In genomic region chr7:150955519-150956394, GRCh38 we compare ENCODE assay signal across 1 cellular context.
A peak's percentile ranks its signal among the peaks of the same experiment; 100 is the strongest.
TF ChIP-seq lines count a peak whose summit lies in the region.

No MANE protein-coding gene starts in this region.

TF ChIP-seq in K562, 482 proteins besides CTCF, POLR2A, EP300 and RAD21 (continued from another document and continues in another):
- no peak for TF ChIP-seq SFPQ (IDR thresholded peaks at IDR 0.05; ENCODE audit: low read depth, low read length)
- peak; percentile 61 for TF ChIP-seq ASH1L (IDR thresholded peaks at IDR 0.05; ENCODE audit: borderline replicate concordance, low read depth, partially characterized antibody)
- TF ChIP-seq MEF2A (IDR thresholded peaks at IDR 0.05; ENCODE audit: control insufficient read depth, low read depth, low read length), result no peak
- peak; percentile 87 for TF ChIP-seq MTA3 (IDR thresholded peaks at IDR 0.05; ENCODE audit: borderline replicate concordance)
- peak in 1 of 2 experiments; percentile 87; a peak in 1 of 4 replicates for TF ChIP-seq MLX (CRISPR knock-in tag; conservative IDR thresholded peaks at IDR 0.05)
- TF ChIP-seq CEBPZ (IDR thresholded peaks at IDR 0.05; ENCODE audit: borderline replicate concordance, low read depth, low read length), result no peak
- TF ChIP-seq AFF1 (IDR thresholded peaks at IDR 0.05; ENCODE audit: low read depth in 1 of 2, partially characterized antibody in 2 of 2), result peak in 1 of 2 experiments; percentile 80
- peak; percentile 54; the same call in 1 of the 2 replicates for TF ChIP-seq BRD4 (IDR thresholded peaks at IDR 0.05)
- peak; percentile 77; the same call in 1 of the 2 replicates for TF ChIP-seq ZNF124 (CRISPR knock-in tag; IDR thresholded peaks at IDR 0.05)
- peak; percentile 88; the same call in 1 of the 2 replicates for TF ChIP-seq RREB1 (CRISPR knock-in tag; IDR thresholded peaks at IDR 0.05)
- no peak for TF ChIP-seq ZNF699 (CRISPR knock-in tag; IDR thresholded peaks at IDR 0.05; ENCODE audit: insufficient replicate concordance)
- peak; percentile 81 for TF ChIP-seq SMARCA4 (IDR thresholded peaks at IDR 0.05)
- TF ChIP-seq MAFK (IDR thresholded peaks at IDR 0.05; ENCODE audit: low read length), result peak; percentile 41; the same call in 1 of the 2 replicates
- peak; percentile 13; the same call in 1 of the 2 replicates for TF ChIP-seq ZNF830 (CRISPR knock-in tag; IDR thresholded peaks at IDR 0.05)
- peak; percentile 86 for TF ChIP-seq POLR2G (IDR thresholded peaks at IDR 0.05; ENCODE audit: low read depth, low read length)
- peak; percentile 74 for TF ChIP-seq SOX6 (IDR thresholded peaks at IDR 0.05)
- TF ChIP-seq CLOCK (CRISPR knock-in tag; IDR thresholded peaks at IDR 0.05; ENCODE audit: borderline replicate concordance), result no peak; the same call in 1 of the 2 replicates
- TF ChIP-seq ZBTB26 (CRISPR knock-in tag; IDR thresholded peaks at IDR 0.05), result peak; percentile 93
- TF ChIP-seq SREBF1 (IDR thresholded peaks at IDR 0.05; ENCODE audit: borderline replicate concordance, low read depth, low read length), result no peak
- TF ChIP-seq MYC (IDR thresholded peaks at IDR 0.05; ENCODE audit: low read depth, low read length), result peak; percentile 85
- TF ChIP-seq MYC (CRISPR knock-in tag; IDR thresholded peaks at IDR 0.05; ENCODE audit: borderline replicate concordance, low read depth), result peak; percentile 85; the same call in 1 of the 2 replicates
- no peak for TF ChIP-seq ZNF707 (CRISPR knock-in tag; conservative IDR thresholded peaks at IDR 0.05)
- 0 out of 2 replicates have a peak, but pooled peaks have one; percentile 73 for TF ChIP-seq MEF2D (tag; conservative IDR thresholded peaks at IDR 0.05; ENCODE audit: low read depth)
- peak; percentile 98 for TF ChIP-seq HMGN3 (IDR thresholded peaks at IDR 0.05; ENCODE audit: borderline replicate concordance, extremely low read depth, insufficient read length, low read depth, low read length)
- TF ChIP-seq CTCFL (IDR thresholded peaks at IDR 0.05; ENCODE audit: borderline replicate concordance, insufficient read depth, low read depth, low read length, poor library complexity, severe bottlenecking), result peak; percentile 66
- no peak for TF ChIP-seq ZNF175 (CRISPR knock-in tag; IDR thresholded peaks at IDR 0.05; ENCODE audit: low read depth)
- peak; percentile 90 for TF ChIP-seq MAX (CRISPR knock-in tag; IDR thresholded peaks at IDR 0.05)
- no peak for TF ChIP-seq STAT5B (CRISPR knock-in tag; IDR thresholded peaks at IDR 0.05)
- TF ChIP-seq STAT5A (IDR thresholded peaks at IDR 0.05; ENCODE audit: borderline replicate concordance, low read length), result peak; percentile 11; the same call in 1 of the 2 replicates
- no peak for TF ChIP-seq HOXB6 (CRISPR knock-in tag; IDR thresholded peaks at IDR 0.05; ENCODE audit: borderline replicate concordance)
- TF ChIP-seq SMAD1 (IDR thresholded peaks at IDR 0.05; ENCODE audit: low read depth, low read length, partially characterized antibody), result no peak
- TF ChIP-seq XRCC3 (IDR thresholded peaks at IDR 0.05), result no peak
